8 cellular contexts compared by ENCODE assay signal in the genomic region with DNA sequence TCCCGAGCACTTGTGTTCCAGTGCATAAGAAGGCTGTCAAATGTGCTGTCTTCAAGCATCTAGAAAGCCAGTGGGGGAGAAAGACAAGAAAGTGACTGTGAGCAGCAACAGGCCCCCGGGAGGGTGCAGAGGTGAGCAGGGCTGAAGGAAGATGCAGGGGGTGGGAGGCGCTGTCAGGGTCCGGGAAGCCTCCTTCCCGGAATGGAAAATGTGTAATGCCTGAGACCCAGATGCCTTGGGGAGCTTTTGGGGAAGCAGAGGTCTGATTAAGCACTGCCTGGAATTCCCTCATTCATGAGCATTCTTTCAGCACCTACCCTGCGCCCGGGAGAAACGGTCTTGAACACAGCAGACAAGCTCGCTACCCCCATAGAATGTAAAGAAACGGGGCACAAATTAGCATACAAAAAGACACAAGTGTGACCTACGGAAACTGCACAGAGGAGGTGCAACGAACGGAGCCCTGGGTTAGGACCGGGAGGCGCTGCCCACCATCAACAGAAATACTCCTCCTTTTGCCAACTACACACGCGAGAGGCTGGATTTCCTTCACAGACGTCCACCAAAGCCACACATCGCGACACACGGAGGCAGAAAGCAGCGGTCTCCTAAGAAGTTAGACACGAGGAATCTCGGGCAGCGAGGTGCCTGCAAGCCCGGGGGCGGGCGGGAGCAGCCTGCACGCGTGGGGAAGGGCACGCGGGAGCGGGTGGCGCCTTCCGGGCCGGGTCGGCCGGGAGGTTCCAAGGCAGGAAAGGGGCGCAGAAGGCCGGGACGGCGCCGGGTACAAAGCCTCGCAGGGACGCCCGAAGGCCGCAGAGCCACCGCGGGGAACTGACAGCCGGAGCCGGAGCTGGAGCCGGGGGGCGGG. TPM values are rescaled to one million over a fixed set of nuclear protein-coding genes. Genes with fewer than 3 reads are reported as not detected.
A peak's percentile ranks its signal among the peaks of the same experiment; 100 is the strongest.
DNase-seq lines count a peak whose midpoint lies in the region; ATAC-seq and TF ChIP-seq lines count a peak whose summit lies in the region.

No MANE protein-coding gene starts in this region.

- H3K9me3 Mint-ChIP-seq in memory B cell = no peaks in the 10 kb centered on the region

- TF ChIP-seq CTCF in A673 (conservative IDR thresholded peaks at IDR 0.05; ENCODE audit: low read depth, low read length) (no peak), VCaP (conservative IDR thresholded peaks at IDR 0.05) (no peak)

- H3K4me3 Mint-ChIP-seq in memory B cell = peak overlapping the region; percentile 93

- peak overlapping the region; percentile 91 for H3K27ac Mint-ChIP-seq in memory B cell

- no peaks in the 10 kb centered on the region for H3K36me3 Mint-ChIP-seq in memory B cell

- DNase-seq in A673 (ENCODE audit: low spot score) (no peak), memory B cell (ENCODE audit: low spot score in 2 of 2) (peak; percentile 25 to 45), SW480 (ENCODE audit: low spot score) (no peak)

- WGBS in ectodermal cell, 2 experiments = 3 to 4% methylated on average over 53 of the region's 53 CpGs

- CTCF ChIA-PET in A673 (lab: Charles Lee) = no interaction called here

- H3K9me3 ChIP-seq in A673 (ENCODE audit: low read depth, low read length, poor library complexity, severe bottlenecking) (no peaks in the 10 kb centered on the region), ectodermal cell (ENCODE audit: control insufficient read depth, low read length) (no peaks in the 10 kb centered on the region), subcutaneous abdominal adipose tissue (ENCODE audit: control insufficient read depth in 5 of 5, low read length in 5 of 5) (no peaks in the 10 kb centered on the region)

- H3K27me3 Mint-ChIP-seq in memory B cell = no peaks in the 10 kb centered on the region

- H3K27ac ChIP-seq in A673 (ENCODE audit: low read depth, low read length, poor library complexity, severe bottlenecking) (peak overlapping the region; percentile 98), VCaP (peak overlapping the region; percentile 78), ectodermal cell (ENCODE audit: insufficient read depth, low read depth, low read length, poor library complexity, severe bottlenecking) (no peak overlapping the region), subcutaneous abdominal adipose tissue (ENCODE audit: low read depth, low read length) (no peak overlapping the region)

- TSS peak; percentile 54 for BruUV-seq in A673 (replicated peaks; lab: Mats Ljungman, UMichigan)

- H3K36me3 ChIP-seq in A673 (ENCODE audit: insufficient read depth, low read length, poor library complexity, severe bottlenecking) = no peaks in the 10 kb centered on the region
- H3K36me3 ChIP-seq in ectodermal cell (ENCODE audit: control insufficient read depth, insufficient read depth, low read length) = no peaks in the 10 kb centered on the region
- H3K36me3 ChIP-seq in subcutaneous abdominal adipose tissue (ENCODE audit: control insufficient read depth in 5 of 5, insufficient read depth in 5 of 5, low read length in 5 of 5) = no peaks in the 10 kb centered on the region

- ATAC-seq in GM21737 (IDR thresholded peaks at IDR 0.05; ENCODE audit: unreplicated experiment) = peak; percentile 2
- ATAC-seq in memory B cell (ENCODE audit: low read depth) = no peak
- ATAC-seq in GM19023 (IDR thresholded peaks at IDR 0.05; ENCODE audit: unreplicated experiment) = no peak

- peaks cover 32% of the 10 kb centered on the region for H3K4me1 Mint-ChIP-seq in memory B cell

- POLR2A ChIA-PET in A673 (lab: Charles Lee; ENCODE audit: low non-redundant PET) = no interaction called here

- H3K27me3 ChIP-seq in A673 (replicated peaks; ENCODE audit: insufficient read depth, low read depth, low read length, poor library complexity) (no peaks in the 10 kb centered on the region), ectodermal cell (ENCODE audit: control insufficient read depth, insufficient read depth, low read length, poor library complexity, severe bottlenecking) (peaks cover 16% of the 10 kb centered on the region), subcutaneous abdominal adipose tissue (ENCODE audit: control insufficient read depth in 5 of 5, insufficient read depth in 4 of 5, low read length in 5 of 5) (peaks cover 0 to 11% (median 4%) of the 10 kb centered on the region in 5 donors)

- H3K4me3 ChIP-seq in A673 (ENCODE audit: low read depth, low read length, poor library complexity, severe bottlenecking) = peak overlapping the region; percentile 94
- peak overlapping the region; percentile 83 for H3K4me3 ChIP-seq in ectodermal cell (ENCODE audit: insufficient read depth, low read depth, low read length)
- peak overlapping the region; percentile 75 to 82 (median 78) for H3K4me3 ChIP-seq in subcutaneous abdominal adipose tissue (ENCODE audit: low read depth in 1 of 5, low read length in 5 of 5)

- H3K4me1 ChIP-seq in A673 (ENCODE audit: insufficient read depth, low read length, poor library complexity, severe bottlenecking) = peaks cover 21% of the 10 kb centered on the region
- H3K4me1 ChIP-seq in ectodermal cell (ENCODE audit: control insufficient read depth, insufficient read depth, low read length) = peaks cover 8% of the 10 kb centered on the region
- peaks cover 2 to 38% (median 21%) of the 10 kb centered on the region in 5 donors for H3K4me1 ChIP-seq in subcutaneous abdominal adipose tissue (ENCODE audit: control insufficient read depth in 5 of 5, insufficient read depth in 5 of 5, low read length in 5 of 5)

- H3K9ac ChIP-seq in subcutaneous abdominal adipose tissue (ENCODE audit: low read length in 5 of 5) = peak overlapping the region; percentile 25 to 83 (median 71)

- intact Hi-C loops in A673 (cut with micrococcal nuclease; ENCODE audit: unreplicated experiment) = no loop called here

RNA-seq across cellular contexts. Expression of gene NPHP4, which starts 1.1 kb away (rescaled TPM):
- 27.6 and 29.7 TPM in 2 replicates for total RNA-seq in A673 (2021)
- polyA plus RNA-seq in ectodermal cell (2013, experiment 1 of 4) = 19.6 TPM
- polyA plus RNA-seq in ectodermal cell (2013, experiment 2 of 4) = 22.0 TPM
- polyA plus RNA-seq in ectodermal cell (2013, experiment 3 of 4) = 15.7 TPM
- polyA plus RNA-seq in ectodermal cell (2013, experiment 4 of 4) = 18.4 TPM

RNA-seq across cellular contexts. Expression of gene KCNAB2, which starts 54.5 kb away (rescaled TPM):
- 6.4 and 7.7 TPM in 2 replicates for total RNA-seq in A673 (2021)
- polyA plus RNA-seq in ectodermal cell (2013, experiment 1 of 4) = 7.4 TPM
- 10.3 TPM for polyA plus RNA-seq in ectodermal cell (2013, experiment 2 of 4)
- polyA plus RNA-seq in ectodermal cell (2013, experiment 3 of 4) = 6.8 TPM
- 8.1 TPM for polyA plus RNA-seq in ectodermal cell (2013, experiment 4 of 4)

Comparison
In these comparisons a context has a peak if more than half of its experiments do, and no peak if none do; other contexts are left out.
1. DNase-seq: peak in memory B cell (2 of 2); none in A673 (single experiment) and SW480 (single experiment).
2. H3K27ac ChIP-seq: peak in A673 (single experiment) and VCaP (single experiment); none in ectodermal cell (single experiment) and subcutaneous abdominal adipose tissue (single experiment).
3. Peak in every context shown above with its lines, with median percentiles within 50 percentile points of each other: H3K4me3 ChIP-seq.